10 cellular contexts compared by ENCODE assay signal in the genomic region with DNA sequence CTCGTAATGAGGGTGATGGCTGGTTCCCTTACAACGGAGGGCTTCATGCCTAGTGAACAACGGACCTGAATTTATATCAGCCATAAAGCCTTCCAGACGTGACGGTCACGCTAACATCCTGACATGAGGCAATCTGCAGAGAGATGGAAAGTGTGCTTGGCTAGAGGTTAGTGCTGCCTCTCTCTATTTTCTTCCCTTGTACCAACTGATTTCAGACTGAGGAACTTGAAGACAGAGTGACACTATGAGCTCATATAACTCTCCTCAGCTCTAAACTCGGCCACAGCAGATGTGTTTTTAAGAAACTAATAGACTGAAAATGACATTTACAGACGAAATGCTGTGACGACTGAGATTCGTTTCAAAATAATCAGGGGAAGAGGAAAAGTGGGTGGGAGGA.
DNase-seq lines count a peak whose midpoint lies in the region; ATAC-seq and TF ChIP-seq lines count a peak whose summit lies in the region.
"Had no signal": no experiment of that assay in that cellular context is flagged by ENCODE, and none has a peak within 500 bp of the region (broad histone marks: within the 10 kb centered on the region; RNA-seq: fewer than 3 reads in every experiment).

No MANE protein-coding gene starts in this region.

- no peak for TF ChIP-seq EP300 in esophagus muscularis mucosa (IDR thresholded peaks at IDR 0.05)

- H3K27ac ChIP-seq in esophagus muscularis mucosa (replicated peaks in 1 of 4) (peak overlapping the region in 3 of 4 donors; percentile 44 to 88 (median 76)), gastrocnemius medialis (peak overlapping the region; percentile 35 to 78 (median 78))

- DNase-seq in GM06990 (ENCODE audit: extremely low read depth, insufficient read length) (no peak), NAMALWA (ENCODE audit: low spot score) (peak; percentile 62), esophagus muscularis mucosa (ENCODE audit: extremely low spot score) (no peak), gastrocnemius medialis (no peak), HPDE6-E6E7 (ENCODE audit: extremely low spot score) (no peak), NCI-H446 (lab: John Stamatoyannopoulos, UW) (no peak), NCI-H82 (lab: John Stamatoyannopoulos, UW) (no peak), posterior cingulate gyrus (no peak)
- DNase-seq: activated T-cell treated with anti-CD3 and anti-CD28 coated beads, Interleukin-2, amount 50 U/mL, for 48 hours; NCI-H510A treated with DMSO at 0.1 percent for 48 hours had no signal

- WGBS in esophagus muscularis mucosa, result 52% methylated on average over 10 of the region's 10 CpGs

- H3K4me1 ChIP-seq in esophagus muscularis mucosa, result peaks cover 37 to 55% (median 50%) of the 10 kb centered on the region in 4 donors
- peaks cover 11 to 35% of the 10 kb centered on the region in 2 donors for H3K4me1 ChIP-seq in gastrocnemius medialis

- no peak for TF ChIP-seq CTCF in GM06990 (IDR thresholded peaks at IDR 0.05; ENCODE audit: insufficient read depth, low read length, poor library complexity, severe bottlenecking)
- TF ChIP-seq CTCF in esophagus muscularis mucosa (IDR thresholded peaks at IDR 0.05), result no peak
- TF ChIP-seq CTCF in gastrocnemius medialis (IDR thresholded peaks at IDR 0.05 in 4 of 5, conservative IDR thresholded peaks at IDR 0.05 in 1 of 5), result no peak

- intact Hi-C loops in esophagus muscularis mucosa (cut with DNase I) (no loop called here), gastrocnemius medialis (cut with DNase I; ENCODE audit: low total_unique reads) (no loop called here), posterior cingulate gyrus (cut with DNase I) (no loop called here)

- ATAC-seq in gastrocnemius medialis, result no peak

- TF ChIP-seq POLR2A in esophagus muscularis mucosa (IDR thresholded peaks at IDR 0.05; ENCODE audit: low read depth), result no peak
- TF ChIP-seq POLR2A in gastrocnemius medialis (IDR thresholded peaks at IDR 0.05), result no peak

- H3K27me3 ChIP-seq in GM06990 (replicated peaks; ENCODE audit: control insufficient read depth, insufficient read depth, low read length) (no peaks in the 10 kb centered on the region), esophagus muscularis mucosa (no peaks in the 10 kb centered on the region), gastrocnemius medialis (no peaks in the 10 kb centered on the region)

- H3K4me3 ChIP-seq in GM06990 (replicated peaks; ENCODE audit: low read depth, low read length), result peak overlapping the region; percentile 66
- H3K4me3 ChIP-seq in esophagus muscularis mucosa, result peak overlapping the region; percentile 2 to 34 (median 14)
- peak overlapping the region in 1 of 4 donors; percentile 35 for H3K4me3 ChIP-seq in gastrocnemius medialis

- no peaks in the 10 kb centered on the region for H3K9me3 ChIP-seq in esophagus muscularis mucosa
- H3K9me3 ChIP-seq in gastrocnemius medialis, result no peaks in the 10 kb centered on the region

- H3K36me3 ChIP-seq in GM06990 (ENCODE audit: control insufficient read depth, insufficient read depth, low read length) (peaks cover 3% of the 10 kb centered on the region; the same call in 1 of the 2 replicates), esophagus muscularis mucosa (no peaks in the 10 kb centered on the region), gastrocnemius medialis (no peaks in the 10 kb centered on the region)

- in situ Hi-C loops in gastrocnemius medialis (cut with MboI; ENCODE audit: low sequenced_read_pairs in 4 of 4), result loop anchor here in 1 of 4 donors (25.0 kb wide), 1 partner anchor 364 kb away; no protein-coding TSS in a partner anchor
